In genomic region chr9:81536242-81537025, GRCh38 we compare ENCODE assay signal across 17 cellular contexts.
"Had no signal": no experiment of that assay in that cellular context is flagged by ENCODE, and none has a peak within 500 bp of the region (broad histone marks: within the 10 kb centered on the region; RNA-seq: fewer than 3 reads in every experiment).

No MANE protein-coding gene starts in this region.

- H3K27me3 Mint-ChIP-seq: T-helper 17 cell had no signal

- H3K27ac ChIP-seq: dorsolateral prefrontal cortex, left lung, pancreas, sigmoid colon, spleen, tibial artery, VCaP had no signal

- H3K27ac Mint-ChIP-seq: activated naive CD8-positive, alpha-beta T cell treated with anti-CD3 and anti-CD28 coated beads for 36 hours; T-helper 17 cell had no signal

- H3K4me3 ChIP-seq: dorsolateral prefrontal cortex, left lung, pancreas, sigmoid colon, spleen, tibial artery had no signal

- H3K9me3 ChIP-seq: left lung, pancreas, sigmoid colon, spleen, tibial artery had no signal

- H3K4me1 Mint-ChIP-seq: activated naive CD8-positive, alpha-beta T cell treated with anti-CD3 and anti-CD28 coated beads for 36 hours; T-helper 17 cell had no signal

- H3K36me3 ChIP-seq: left lung, pancreas, sigmoid colon, spleen, tibial artery had no signal

- H3K4me3 Mint-ChIP-seq: activated naive CD8-positive, alpha-beta T cell treated with anti-CD3 and anti-CD28 coated beads for 36 hours; T-helper 17 cell had no signal

- H3K36me3 Mint-ChIP-seq: activated naive CD8-positive, alpha-beta T cell treated with anti-CD3 and anti-CD28 coated beads for 36 hours had no signal

- H3K27me3 ChIP-seq: left lung, pancreas, sigmoid colon, spleen, tibial artery had no signal

- DNase-seq: activated CD4-positive, alpha-beta T cell treated with anti-CD3 and anti-CD28 coated beads, Interleukin-2, amount 50 U/mL, for 48 hours; activated naive CD4-positive, alpha-beta T cell; activated naive CD8-positive, alpha-beta T cell treated with anti-CD3 and anti-CD28 coated beads for 36 hours; activated T-cell treated with anti-CD3 and anti-CD28 coated beads for 4 hours; amniotic stem cell; central memory CD4-positive, alpha-beta T cell; dorsolateral prefrontal cortex; foreskin melanocyte; left lung; mammary epithelial cell; pancreas; sigmoid colon; spleen; stimulated activated naive CD4-positive, alpha-beta T cell treated with Interleukin-2 at 50 U/mL for 16 hours; T-helper 17 cell; tibial artery had no signal

- ATAC-seq: left lung, T-helper 17 cell had no signal

- H3K4me1 ChIP-seq: left lung, sigmoid colon, spleen, tibial artery had no signal

- H3K9me3 Mint-ChIP-seq: activated naive CD8-positive, alpha-beta T cell treated with anti-CD3 and anti-CD28 coated beads for 36 hours had no signal
